In genomic region chr11:72418834-72419560, GRCh38 we compare ENCODE assay signal across 13 cellular contexts. TPM values are rescaled to one million over a fixed set of nuclear protein-coding genes. Genes with fewer than 3 reads are reported as not detected.
DNase-seq lines count a peak whose midpoint lies in the region; ATAC-seq and TF ChIP-seq lines count a peak whose summit lies in the region.
"Had no signal": no experiment of that assay in that cellular context is flagged by ENCODE, and none has a peak within 500 bp of the region (broad histone marks: within the 10 kb centered on the region; RNA-seq: fewer than 3 reads in every experiment).

No MANE protein-coding gene starts in this region.

- TF ChIP-seq CTCF in DND-41 (IDR thresholded peaks at IDR 0.05; ENCODE audit: borderline replicate concordance, extremely low read depth, low read length, poor library complexity, severe bottlenecking) (peak; percentile 18), MM.1S (IDR thresholded peaks at IDR 0.05; ENCODE audit: low read length) (peak; percentile 42), brain microvascular endothelial cell (IDR thresholded peaks at IDR 0.05; ENCODE audit: low read depth, low read length, missing control alignments) (peak; percentile 16), chondrocyte (IDR thresholded peaks at IDR 0.05) (no peak)

- H2AFZ ChIP-seq in DND-41 (ENCODE audit: low read depth, low read length) (no peak overlapping the region), MM.1S (ENCODE audit: low read length) (peak overlapping the region; percentile 37; the same call in 1 of the 2 replicates)

- no peaks in the 10 kb centered on the region for H3K9me3 ChIP-seq in DND-41 (ENCODE audit: insufficient read depth, low read length, severe bottlenecking)
- no peaks in the 10 kb centered on the region for H3K9me3 ChIP-seq in MM.1S (replicated peaks; ENCODE audit: insufficient read depth, low read length)
- H3K9me3 ChIP-seq: spleen, stomach had no signal

- H3K4me3 ChIP-seq in DND-41 (ENCODE audit: low read depth in 1 of 2, low read length in 2 of 2) (no peak overlapping the region), MM.1S (ENCODE audit: low read length) (peak overlapping the region; percentile 19), brain microvascular endothelial cell (ENCODE audit: low read depth, low read length) (no peak overlapping the region)
- H3K4me3 ChIP-seq: spleen, stomach had no signal

- H3F3A ChIP-seq in MM.1S (ENCODE audit: insufficient read depth, low read length) = peaks cover 18% of the 10 kb centered on the region

- peaks cover 46% of the 10 kb centered on the region for H3K79me2 ChIP-seq in DND-41 (ENCODE audit: insufficient read depth, low read length)
- peaks cover 21% of the 10 kb centered on the region for H3K79me2 ChIP-seq in MM.1S (ENCODE audit: low read length)

- no peaks in the 10 kb centered on the region for H3K9me3 Mint-ChIP-seq in chondrocyte (ENCODE audit: low read depth)
- H3K9me3 Mint-ChIP-seq: IgD-negative memory B cell had no signal

- DNase-seq in DND-41 (no peak), MM.1S (peak; percentile 73), brain microvascular endothelial cell (no peak), caudate nucleus (lab: John Stamatoyannopoulos, UW) (no peak), cortex of kidney (lab: John Stamatoyannopoulos, UW) (no peak), chondrocyte (ENCODE audit: low spot score) (no peak), NCI-H128 (lab: John Stamatoyannopoulos, UW; ENCODE audit: unreplicated experiment) (no peak)
- DNase-seq: effector CD8-positive, alpha-beta T cell; NCI-H748 treated with DMSO at 0.1 percent for 48 hours; spleen; stomach had no signal

- no peaks in the 10 kb centered on the region for H3K27me3 Mint-ChIP-seq in chondrocyte (ENCODE audit: low read depth)
- H3K27me3 Mint-ChIP-seq: IgD-negative memory B cell had no signal

- no peak overlapping the region for H3K27ac ChIP-seq in DND-41 (ENCODE audit: low read length)
- H3K27ac ChIP-seq in MM.1S (ENCODE audit: low read length) = peak overlapping the region; percentile 67
- H3K27ac ChIP-seq in brain microvascular endothelial cell = no peak overlapping the region
- no peak overlapping the region for H3K27ac ChIP-seq in caudate nucleus (ENCODE audit: low read depth, low read length)
- H3K27ac ChIP-seq: stomach had no signal

- no peaks in the 10 kb centered on the region for H3K9me2 ChIP-seq in MM.1S (replicated peaks; ENCODE audit: insufficient read depth, low read length)

- H4K20me1 ChIP-seq in DND-41 (ENCODE audit: insufficient read depth, low read length) (peaks cover 30% of the 10 kb centered on the region), MM.1S (ENCODE audit: insufficient read depth, low read length) (no peaks in the 10 kb centered on the region)

- H3K4me1 ChIP-seq in DND-41 (ENCODE audit: insufficient read depth, low read length) = no peaks in the 10 kb centered on the region
- H3K4me1 ChIP-seq in MM.1S (ENCODE audit: low read length) = peaks cover 37% of the 10 kb centered on the region

- H3K4me3 Mint-ChIP-seq in chondrocyte (ENCODE audit: unreplicated experiment) = no peak overlapping the region
- H3K4me3 Mint-ChIP-seq: IgD-negative memory B cell had no signal

- no peak overlapping the region for H3K4me2 ChIP-seq in DND-41 (ENCODE audit: insufficient read depth, low read length)
- peak overlapping the region; percentile 53 for H3K4me2 ChIP-seq in MM.1S (ENCODE audit: low read depth, low read length)

- H3K36me3 ChIP-seq in DND-41 (ENCODE audit: insufficient read depth, low read length) (peaks cover 16% of the 10 kb centered on the region; the same call in 1 of the 2 replicates), MM.1S (replicated peaks; ENCODE audit: insufficient read depth, low read length) (no peaks in the 10 kb centered on the region), brain microvascular endothelial cell (replicated peaks) (no peaks in the 10 kb centered on the region)

- H3K9ac ChIP-seq in DND-41 (ENCODE audit: low read depth, low read length) = no peak overlapping the region
- H3K9ac ChIP-seq in MM.1S (ENCODE audit: low read length) = peak overlapping the region; percentile 4; the same call in 1 of the 2 replicates

- H3K27me3 ChIP-seq in DND-41 (ENCODE audit: insufficient read depth, low read length, poor library complexity) (no peaks in the 10 kb centered on the region), MM.1S (replicated peaks; ENCODE audit: insufficient read depth, low read length) (no peaks in the 10 kb centered on the region), brain microvascular endothelial cell (replicated peaks) (no peaks in the 10 kb centered on the region)
- H3K27me3 ChIP-seq: spleen, stomach had no signal

- in situ Hi-C loops in brain microvascular endothelial cell (cut with HindIII; ENCODE audit: low pct_ligation_motif_present, low sequenced_read_pairs) = no loop called here

- no peaks in the 10 kb centered on the region for H3K36me3 Mint-ChIP-seq in chondrocyte (ENCODE audit: low read depth)

- H3K27ac Mint-ChIP-seq in chondrocyte (ENCODE audit: unreplicated experiment) = no peak overlapping the region

- H3K4me1 Mint-ChIP-seq in chondrocyte (ENCODE audit: low read depth) = peaks cover 7% of the 10 kb centered on the region

- ATAC-seq in DND-41 (ENCODE audit: insufficient read depth, low read depth) (no peak; the same call in 2 of the 3 replicates), GM18867 (IDR thresholded peaks at IDR 0.05; ENCODE audit: unreplicated experiment) (peak; percentile 58)

RNA-seq across cellular contexts. Expression of gene CLPB, which starts 15.3 kb away (rescaled TPM):
- 17.7 to 23.1 TPM (median 17.7 TPM) in 3 replicates for total RNA-seq in chondrocyte
